In the genomic region with DNA sequence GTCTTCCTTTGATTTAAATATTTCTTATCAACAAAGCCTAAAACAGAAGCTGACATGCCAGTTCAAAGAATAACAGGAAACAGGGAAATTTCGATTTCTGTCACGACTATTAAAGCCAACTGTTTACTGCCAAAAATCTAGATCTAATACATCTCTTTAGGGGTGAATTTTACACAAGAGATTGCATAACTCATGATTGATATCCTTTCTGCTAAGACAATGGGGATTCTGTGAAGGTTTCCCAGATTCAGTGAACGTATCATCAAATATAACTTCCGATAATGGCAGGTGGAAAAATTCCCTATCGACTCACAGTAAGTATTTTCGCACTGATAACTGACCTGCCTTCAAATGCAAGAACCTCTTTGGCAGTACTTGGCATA, we compare ENCODE assay signal across 12 cellular contexts. TPM values are rescaled to one million over a fixed set of nuclear protein-coding genes. Genes with fewer than 3 reads are reported as not detected.
DNase-seq lines count a peak whose midpoint lies in the region; ATAC-seq, FAIRE-seq and TF ChIP-seq lines count a peak whose summit lies in the region.
"Had no signal": no experiment of that assay in that cellular context is flagged by ENCODE, and none has a peak within 500 bp of the region (broad histone marks: within the 10 kb centered on the region; RNA-seq: fewer than 3 reads in every experiment).

No MANE protein-coding gene starts in this region.

- H3K27me3 ChIP-seq in mammary epithelial cell (ENCODE audit: insufficient read depth, low read length) (no peaks in the 10 kb centered on the region), small intestine (ENCODE audit: control insufficient read depth in 2 of 2, insufficient read depth in 2 of 2, low read length in 2 of 2) (no peaks in the 10 kb centered on the region)

- H3K79me2 ChIP-seq in mammary epithelial cell (ENCODE audit: insufficient read depth, low read length) = peaks cover 6% of the 10 kb centered on the region

- H3K9me3 ChIP-seq in mammary epithelial cell (replicated peaks; ENCODE audit: insufficient read depth, low read length) = no peaks in the 10 kb centered on the region
- H3K9me3 ChIP-seq in small intestine (ENCODE audit: control insufficient read depth, low read depth) = no peaks in the 10 kb centered on the region

- POLR2A ChIA-PET in activated CD4-positive, alpha-beta T cell treated with anti-CD3 and anti-CD28 coated beads for 36 hours (lab: Charles Lee) = interaction anchor here (1.3 kb wide), 1 partner anchor 9 kb away, joined by 5 read pairs; no protein-coding TSS in a partner anchor

- peak overlapping the region; percentile 63 for H3K27ac Mint-ChIP-seq in activated CD4-positive, alpha-beta T cell treated with anti-CD3 and anti-CD28 coated beads, Interleukin-2, amount 10 ng/mL, durations not matched to agents 24 days and 14 days
- H3K27ac Mint-ChIP-seq in activated CD4-positive, alpha-beta T cell treated with anti-CD3 and anti-CD28 coated beads for 36 hours = no peak overlapping the region

- H3K36me3 ChIP-seq in mammary epithelial cell (ENCODE audit: insufficient read depth, low read length) (no peaks in the 10 kb centered on the region), small intestine (ENCODE audit: control insufficient read depth in 2 of 2, insufficient read depth in 2 of 2, low read length in 2 of 2) (peaks cover 0 to 7% of the 10 kb centered on the region in 2 donors)

- intact Hi-C loops in activated CD4-positive, alpha-beta T cell treated with anti-CD3 and anti-CD28 coated beads, Interleukin-2, amount 10 ng/mL, durations not matched to agents 24 days and 14 days (cut with micrococcal nuclease) = no loop called here
- intact Hi-C loops in activated CD4-positive, alpha-beta T cell treated with anti-CD3 and anti-CD28 coated beads for 36 hours (cut with DNase I, micrococcal nuclease) = no loop called here
- intact Hi-C loops in mammary epithelial cell (cut with micrococcal nuclease) = no loop called here

- peaks cover 24% of the 10 kb centered on the region for H3K4me1 Mint-ChIP-seq in activated CD4-positive, alpha-beta T cell treated with anti-CD3 and anti-CD28 coated beads, Interleukin-2, amount 10 ng/mL, durations not matched to agents 24 days and 14 days
- peaks cover 23% of the 10 kb centered on the region for H3K4me1 Mint-ChIP-seq in activated CD4-positive, alpha-beta T cell treated with anti-CD3 and anti-CD28 coated beads for 36 hours

- CTCF ChIA-PET in activated CD4-positive, alpha-beta T cell treated with anti-CD3 and anti-CD28 coated beads for 36 hours (lab: Charles Lee) = interaction anchor here (0.9 kb wide), 1 partner anchor 20 kb away, joined by 3 read pairs; no protein-coding TSS in a partner anchor
- CTCF ChIA-PET in mammary epithelial cell (lab: Charles Lee; ENCODE audit: low non-redundant PET) = no interaction called here

- no peak overlapping the region for H3K4me3 ChIP-seq in mammary epithelial cell (replicated peaks in 1 of 3; ENCODE audit: insufficient read depth in 1 of 3, low read depth in 2 of 3, low read length in 3 of 3)
- no peak overlapping the region for H3K4me3 ChIP-seq in small intestine (ENCODE audit: low read depth in 1 of 2, low read length in 2 of 2)

- TF ChIP-seq CTCF in mammary epithelial cell (conservative IDR thresholded peaks at IDR 0.05 in 1 of 2, IDR thresholded peaks at IDR 0.05 in 1 of 2; ENCODE audit: extremely low read depth in 1 of 2, insufficient read depth in 1 of 2, low read depth in 1 of 2, low read length in 2 of 2) = no peak

- dilution Hi-C loops in mammary epithelial cell (cut with HindIII; ENCODE audit: low sequenced_read_pairs) = no loop called here

- no TSS peak for BruUV-seq in mammary epithelial cell (replicated peaks; lab: Mats Ljungman, UMichigan)

- no peaks in the 10 kb centered on the region for H3K27me3 Mint-ChIP-seq in activated CD4-positive, alpha-beta T cell treated with anti-CD3 and anti-CD28 coated beads, Interleukin-2, amount 10 ng/mL, durations not matched to agents 24 days and 14 days
- H3K27me3 Mint-ChIP-seq in activated CD4-positive, alpha-beta T cell treated with anti-CD3 and anti-CD28 coated beads for 36 hours = no peaks in the 10 kb centered on the region

- DNase-seq in activated CD4-positive, alpha-beta T cell treated with anti-CD3 and anti-CD28 coated beads, Interleukin-2, amount 10 ng/mL, durations not matched to agents 24 days and 14 days = no peak
- no peak for DNase-seq in activated CD4-positive, alpha-beta T cell treated with anti-CD3 and anti-CD28 coated beads for 36 hours
- DNase-seq in mammary epithelial cell (peak; percentile 20), small intestine (no peak), caudate nucleus (lab: John Stamatoyannopoulos, UW) (no peak)
- no peak for DNase-seq in effector CD4-positive, alpha-beta T cell
- DNase-seq: H7; NCI-H446; Right ventricle myocardium superior; stimulated activated CD4-positive, alpha-beta T cell treated with anti-CD3 and anti-CD28 coated beads, Interleukin-12 subunit alpha, Interleukin-12 subunit beta, amount 100 ng/mL, for 4 hours had no signal

- H3K4me1 ChIP-seq in mammary epithelial cell (ENCODE audit: insufficient read depth, low read length) (peaks cover 31% of the 10 kb centered on the region), small intestine (ENCODE audit: control insufficient read depth in 2 of 2, insufficient read depth in 1 of 2, low read depth in 1 of 2, low read length in 1 of 2) (peaks cover 0 to 3% of the 10 kb centered on the region in 2 donors)

- H3K9me3 Mint-ChIP-seq in activated CD4-positive, alpha-beta T cell treated with anti-CD3 and anti-CD28 coated beads, Interleukin-2, amount 10 ng/mL, durations not matched to agents 24 days and 14 days = peaks cover 10% of the 10 kb centered on the region
- H3K9me3 Mint-ChIP-seq in activated CD4-positive, alpha-beta T cell treated with anti-CD3 and anti-CD28 coated beads for 36 hours (ENCODE audit: low read depth) = no peaks in the 10 kb centered on the region

- peak overlapping the region; percentile 60 for H3K4me3 Mint-ChIP-seq in activated CD4-positive, alpha-beta T cell treated with anti-CD3 and anti-CD28 coated beads, Interleukin-2, amount 10 ng/mL, durations not matched to agents 24 days and 14 days
- H3K4me3 Mint-ChIP-seq in activated CD4-positive, alpha-beta T cell treated with anti-CD3 and anti-CD28 coated beads for 36 hours = no peak overlapping the region

- peaks cover 2% of the 10 kb centered on the region for H3K36me3 Mint-ChIP-seq in activated CD4-positive, alpha-beta T cell treated with anti-CD3 and anti-CD28 coated beads, Interleukin-2, amount 10 ng/mL, durations not matched to agents 24 days and 14 days (ENCODE audit: low read depth)
- no peaks in the 10 kb centered on the region for H3K36me3 Mint-ChIP-seq in activated CD4-positive, alpha-beta T cell treated with anti-CD3 and anti-CD28 coated beads for 36 hours (ENCODE audit: low read depth)

- in situ Hi-C loops in mammary epithelial cell (cut with MboI; ENCODE audit: low sequenced_read_pairs in 2 of 2) = no loop called here

- FAIRE-seq in small intestine (lab: Jason Lieb, UNC) = no peak

- H4K20me1 ChIP-seq in mammary epithelial cell (ENCODE audit: insufficient read depth, low read length) = no peaks in the 10 kb centered on the region

- WGBS in mammary epithelial cell (ENCODE audit: low coverage, missing lambda C conversion rate) = 44% methylated on average over 6 of the region's 6 CpGs
- 6 to 43% (median 10%) methylated on average over 6 of the region's 6 CpGs for WGBS in small intestine, 3 donors

- peak overlapping the region; percentile 61 for H3K4me2 ChIP-seq in mammary epithelial cell (ENCODE audit: insufficient read depth, low read depth, low read length)

- H3K27ac ChIP-seq in mammary epithelial cell (ENCODE audit: insufficient read depth, low read depth, low read length) (peak overlapping the region; percentile 96), small intestine (ENCODE audit: low read depth in 1 of 2, low read length in 1 of 2) (peak overlapping the region; percentile 20 to 73), caudate nucleus (ENCODE audit: low read depth, low read length) (no peak overlapping the region)

- peak overlapping the region; percentile 65 for H3K9ac ChIP-seq in mammary epithelial cell (ENCODE audit: insufficient read depth, low read length)

- ATAC-seq in activated CD4-positive, alpha-beta T cell treated with anti-CD3 and anti-CD28 coated beads for 36 hours = no peak
- peak; percentile 6 for ATAC-seq in HG03571 (IDR thresholded peaks at IDR 0.05; ENCODE audit: unreplicated experiment)
- ATAC-seq in GM18909 (IDR thresholded peaks at IDR 0.05; ENCODE audit: poor library complexity, unreplicated experiment) = no peak

- no peak overlapping the region for H2AFZ ChIP-seq in mammary epithelial cell (ENCODE audit: low read depth, low read length)

RNA-seq across cellular contexts. Expression of gene NHSL1, which starts 42.9 kb away (rescaled TPM):
- total RNA-seq in activated CD4-positive, alpha-beta T cell treated with anti-CD3 and anti-CD28 coated beads, Interleukin-2, amount 10 ng/mL, durations not matched to agents 24 days and 14 days = 0.26 and 0.63 TPM in 2 replicates
- total RNA-seq in activated CD4-positive, alpha-beta T cell treated with anti-CD3 and anti-CD28 coated beads for 36 hours = under 1 TPM; 0.53 to 0.70 TPM
- total RNA-seq in mammary epithelial cell = 10 to 100 TPM; 28.3 to 34.7 TPM
- polyA plus RNA-seq in mammary epithelial cell (17.8 TPM), small intestine (10 to 100 TPM; 11.3 to 26.4 (median 21.3) TPM)
- 114 TPM for polyA minus RNA-seq in mammary epithelial cell

RNA-seq across cellular contexts. Expression of gene HEBP2, which starts 52.4 kb away (rescaled TPM):
- 16.2 and 17.4 TPM in 2 replicates for total RNA-seq in activated CD4-positive, alpha-beta T cell treated with anti-CD3 and anti-CD28 coated beads, Interleukin-2, amount 10 ng/mL, durations not matched to agents 24 days and 14 days
- total RNA-seq in activated CD4-positive, alpha-beta T cell treated with anti-CD3 and anti-CD28 coated beads for 36 hours = 1 to 10 TPM; 4.0 to 4.7 TPM
- 10 to 100 TPM; 63.8 to 99.1 TPM for total RNA-seq in mammary epithelial cell
- polyA plus RNA-seq in mammary epithelial cell (19.3 TPM), small intestine (10 to 100 TPM; 17.0 to 28.9 (median 19.9) TPM)
- 1.8 TPM for polyA minus RNA-seq in mammary epithelial cell

Comparison
In these comparisons a context has a peak if more than half of its experiments do, and no peak if none do; other contexts are left out.
1. RNA of gene NHSL1, which starts 42.9 kb away (total RNA-seq): 28.3 to 34.7 TPM in mammary epithelial cell; 0.53 to 0.70 TPM in activated CD4-positive, alpha-beta T cell treated with anti-CD3 and anti-CD28 coated beads for 36 hours and 0.26 to 0.63 TPM in activated CD4-positive, alpha-beta T cell treated with anti-CD3 and anti-CD28 coated beads, Interleukin-2, amount 10 ng/mL, durations not matched to agents 24 days and 14 days; every median in the first group is over 10 times any median in the second.